Comparison of ENCODE assay signal across 30 cellular contexts in the genomic region with DNA sequence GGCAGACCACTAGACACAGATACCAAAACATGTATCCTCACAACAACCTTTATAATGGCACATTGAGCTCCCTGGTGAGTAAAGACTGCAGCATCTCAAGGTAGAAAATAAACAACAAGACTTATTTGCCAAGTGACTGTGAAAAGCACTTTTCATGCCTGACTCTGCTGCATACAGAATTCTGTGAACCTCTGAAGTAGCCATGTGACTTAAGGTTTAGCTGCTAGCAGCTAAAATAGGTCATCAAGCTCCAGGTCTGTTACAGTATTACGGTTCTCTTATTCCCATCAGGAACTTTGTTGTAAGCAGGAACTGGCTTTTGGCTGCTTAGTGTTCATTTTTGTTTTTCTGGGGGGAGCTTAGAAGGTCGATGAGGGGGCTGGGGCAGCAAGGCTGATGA.
"Had no signal": no experiment of that assay in that cellular context is flagged by ENCODE, and none has a peak within 500 bp of the region (broad histone marks: within the 10 kb centered on the region; RNA-seq: fewer than 3 reads in every experiment).

No MANE protein-coding gene starts in this region.

- ATAC-seq: activated naive CD4-positive, alpha-beta T cell treated with anti-CD3 and anti-CD28 coated beads, Interleukin-2, amount 50 U/mL, for 72 hours; activated T-cell treated with anti-CD3 and anti-CD28 coated beads, Interleukin-2, amount 50 U/mL, for 4 hours; body of pancreas had no signal

- H3K27me3 ChIP-seq: adrenal gland, body of pancreas, breast epithelium, colonic mucosa had no signal

- H3K36me3 ChIP-seq: breast epithelium, colonic mucosa had no signal

- H3K4me1 ChIP-seq: adrenal gland, body of pancreas, breast epithelium, colonic mucosa had no signal

- H2AFZ ChIP-seq: PC-9 had no signal

- H3K9me3 ChIP-seq: adrenal gland, body of pancreas, breast epithelium, colonic mucosa had no signal

- H3K27ac ChIP-seq: adrenal gland, body of pancreas, breast epithelium, colonic mucosa, PC-9, VCaP had no signal

- H3K4me2 ChIP-seq: PC-9 had no signal

- DNase-seq: activated B cell treated with CpG ODN at 0.5 μM for 24 hours; activated CD4-positive, alpha-beta memory T cell treated with anti-CD3 and anti-CD28 coated beads, Interleukin-2, amount 10 ng/mL, durations not matched to agents 7 days and 5 days; activated CD4-positive, alpha-beta T cell treated with anti-CD3 and anti-CD28 coated beads for 4 hours; activated CD4-positive, CD25-positive, alpha-beta regulatory T cell treated with anti-CD3 and anti-CD28 coated beads, Interleukin-2, amount 50 U/mL, for 72 hours; activated gamma-delta T cell treated with Interleukin-2 at 50 U/mL for 16 hours; activated naive CD4-positive, alpha-beta T cell treated with anti-CD3 and anti-CD28 coated beads for 36 hours; activated T-cell treated with anti-CD3 and anti-CD28 coated beads, Interleukin-2, amount 50 U/mL, for 4 hours; adrenal gland; body of pancreas; cerebellar nuclear complex; colonic mucosa; Karpas-422; KBM-7; NCI-H1105; NCI-H1417 treated with DMSO at 0.1 percent for 48 hours; NCI-H187 treated with DMSO at 0.1 percent for 48 hours; NCI-H2081 treated with DMSO at 0.1 percent for 48 hours; NCI-H510A; NCI-H526; NCI-H748 treated with DMSO at 0.1 percent for 48 hours; PC-9; Right ventricle myocardium superior; T-helper 1 cell; T-helper 2 cell; T-helper 9 cell had no signal

- H3K4me3 ChIP-seq: adrenal gland, body of pancreas, breast epithelium, colonic mucosa, PC-9 had no signal

- FAIRE-seq: astrocyte, RCC 7860 had no signal
